18 cellular contexts compared by ENCODE assay signal in the genomic region with DNA sequence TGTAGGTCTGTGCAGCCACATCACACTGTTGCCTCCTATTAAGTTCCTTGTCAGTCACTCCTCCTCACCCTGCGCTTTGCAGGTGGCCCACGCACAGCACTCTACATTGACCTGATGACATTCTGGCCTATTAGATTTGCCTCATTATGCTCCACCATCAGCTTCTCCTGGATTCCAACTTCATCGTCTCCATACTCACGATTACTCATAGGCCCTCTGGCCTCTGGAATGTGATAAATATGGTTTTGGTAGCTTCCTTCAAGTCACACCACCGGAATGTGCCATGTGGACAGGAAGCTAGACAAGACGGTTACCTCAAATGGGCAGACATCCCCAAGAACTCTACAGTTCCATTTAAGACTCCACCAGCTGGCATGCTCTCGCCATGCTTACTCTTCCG.
DNase-seq lines count a peak whose midpoint lies in the region; ATAC-seq and TF ChIP-seq lines count a peak whose summit lies in the region.
"Had no signal": no experiment of that assay in that cellular context is flagged by ENCODE, and none has a peak within 500 bp of the region (broad histone marks: within the 10 kb centered on the region; RNA-seq: fewer than 3 reads in every experiment).

No MANE protein-coding gene starts in this region.

- peaks cover 6% of the 10 kb centered on the region for H3K36me3 Mint-ChIP-seq in MCF 10A (ENCODE audit: insufficient read depth, unreplicated experiment)
- peaks cover 8% of the 10 kb centered on the region for H3K36me3 Mint-ChIP-seq in activated CD4-positive, alpha-beta memory T cell treated with anti-CD3 and anti-CD28 coated beads, Interleukin-2, amount 10 ng/mL, durations not matched to agents 7 days and 5 days (ENCODE audit: low read depth)
- H3K36me3 Mint-ChIP-seq: neural progenitor cell had no signal

- H3K27me3 Mint-ChIP-seq in MCF 10A (ENCODE audit: insufficient read depth, unreplicated experiment) = no peaks in the 10 kb centered on the region
- no peaks in the 10 kb centered on the region for H3K27me3 Mint-ChIP-seq in activated CD4-positive, alpha-beta memory T cell treated with anti-CD3 and anti-CD28 coated beads, Interleukin-2, amount 10 ng/mL, durations not matched to agents 7 days and 5 days
- H3K27me3 Mint-ChIP-seq: activated naive CD8-positive, alpha-beta T cell had no signal

- intact Hi-C loops in MCF 10A (cut with micrococcal nuclease) (no loop called here), breast epithelium (cut with DNase I; ENCODE audit: low total_unique reads) (no loop called here)

- H3K27ac Mint-ChIP-seq in MCF 10A (ENCODE audit: low read depth, unreplicated experiment) = no peak overlapping the region
- H3K27ac Mint-ChIP-seq in activated CD4-positive, alpha-beta memory T cell treated with anti-CD3 and anti-CD28 coated beads, Interleukin-2, amount 10 ng/mL, durations not matched to agents 7 days and 5 days = no peak overlapping the region
- H3K27ac Mint-ChIP-seq: activated naive CD8-positive, alpha-beta T cell; neural progenitor cell had no signal

- H3K9me3 Mint-ChIP-seq in MCF 10A (ENCODE audit: unreplicated experiment) = peaks cover 8% of the 10 kb centered on the region
- H3K9me3 Mint-ChIP-seq in activated CD4-positive, alpha-beta memory T cell treated with anti-CD3 and anti-CD28 coated beads, Interleukin-2, amount 10 ng/mL, durations not matched to agents 7 days and 5 days = peaks cover 3% of the 10 kb centered on the region
- H3K9me3 Mint-ChIP-seq: neural progenitor cell had no signal

- H3K27ac ChIP-seq in breast epithelium = no peak overlapping the region
- H3K27ac ChIP-seq: 22Rv1, neural progenitor cell, thyroid gland, WERI-Rb-1 had no signal

- POLR2A ChIA-PET in MCF 10A (lab: Yijun Ruan, JAX) = no interaction called here
- POLR2A ChIA-PET in activated CD4-positive, alpha-beta memory T cell treated with anti-CD3 and anti-CD28 coated beads, Interleukin-2, amount 10 ng/mL, durations not matched to agents 7 days and 5 days (lab: Charles Lee) = no interaction called here

- BruUV-seq in MCF 10A (replicated peaks; lab: Mats Ljungman, UMichigan) = no TSS peak

- H3K4me3 Mint-ChIP-seq in MCF 10A (ENCODE audit: unreplicated experiment) = no peak overlapping the region
- H3K4me3 Mint-ChIP-seq in activated CD4-positive, alpha-beta memory T cell treated with anti-CD3 and anti-CD28 coated beads, Interleukin-2, amount 10 ng/mL, durations not matched to agents 7 days and 5 days = no peak overlapping the region
- H3K4me3 Mint-ChIP-seq: activated naive CD8-positive, alpha-beta T cell; neural progenitor cell had no signal

- H3K4me1 ChIP-seq in breast epithelium (no peaks in the 10 kb centered on the region), adipocyte (ENCODE audit: control insufficient read depth, insufficient read depth, low read length) (peaks cover 19% of the 10 kb centered on the region)

- peaks cover 9% of the 10 kb centered on the region for H3K4me1 Mint-ChIP-seq in MCF 10A (ENCODE audit: insufficient read depth, unreplicated experiment)
- peaks cover 2% of the 10 kb centered on the region for H3K4me1 Mint-ChIP-seq in activated CD4-positive, alpha-beta memory T cell treated with anti-CD3 and anti-CD28 coated beads, Interleukin-2, amount 10 ng/mL, durations not matched to agents 7 days and 5 days

- H3K9me3 ChIP-seq in breast epithelium (no peaks in the 10 kb centered on the region), adipocyte (ENCODE audit: control insufficient read depth, low read length) (no peaks in the 10 kb centered on the region)
- H3K9me3 ChIP-seq: thyroid gland had no signal

- H3K4me3 ChIP-seq in breast epithelium (no peak overlapping the region), adipocyte (ENCODE audit: low read length) (no peak overlapping the region)
- H3K4me3 ChIP-seq: neural progenitor cell, thyroid gland had no signal

- peak; percentile 33 for DNase-seq in MCF 10A (ENCODE audit: unreplicated experiment)
- no peak for DNase-seq in breast epithelium (ENCODE audit: low spot score in 2 of 2)
- peak; percentile 56 for DNase-seq in adipocyte (ENCODE audit: low read depth)
- DNase-seq in foreskin melanocyte = peak; percentile 28
- no peak for DNase-seq in activated CD4-positive, alpha-beta memory T cell treated with anti-CD3 and anti-CD28 coated beads, Interleukin-2, amount 10 ng/mL, durations not matched to agents 7 days and 5 days
- DNase-seq in islet precursor cell = no peak
- DNase-seq: DMS 273 treated with DMSO at 0.1 percent for 48 hours; NCI-H146; NCI-H69; SHP77 treated with DMSO at 0.1 percent for 48 hours; stimulated activated CD4-positive, alpha-beta T cell treated with anti-CD3 and anti-CD28 coated beads, Interleukin-12 subunit alpha, Interleukin-12 subunit beta, amount 100 ng/mL, for 4 hours; thyroid gland; WERI-Rb-1 had no signal

- H3K36me3 ChIP-seq in breast epithelium = no peaks in the 10 kb centered on the region
- H3K36me3 ChIP-seq in adipocyte (ENCODE audit: control insufficient read depth, insufficient read depth, low read length, severe bottlenecking) = no peaks in the 10 kb centered on the region
- H3K36me3 ChIP-seq: neural progenitor cell, thyroid gland, WERI-Rb-1 had no signal

- H3K27me3 ChIP-seq in breast epithelium = no peaks in the 10 kb centered on the region
- no peaks in the 10 kb centered on the region for H3K27me3 ChIP-seq in adipocyte (replicated peaks; ENCODE audit: control insufficient read depth, insufficient read depth, low read length)
- H3K27me3 ChIP-seq: neural progenitor cell, thyroid gland had no signal

- CTCF ChIA-PET in MCF 10A (lab: Yijun Ruan, JAX) = no interaction called here
- CTCF ChIA-PET in activated CD4-positive, alpha-beta memory T cell treated with anti-CD3 and anti-CD28 coated beads, Interleukin-2, amount 10 ng/mL, durations not matched to agents 7 days and 5 days (lab: Charles Lee) = no interaction called here

- no peak overlapping the region for H3K9ac ChIP-seq in adipocyte (ENCODE audit: low read length)
- H3K9ac ChIP-seq: neural progenitor cell had no signal

- ATAC-seq in GM21390 (IDR thresholded peaks at IDR 0.05; ENCODE audit: unreplicated experiment) (no peak), GM19324 (IDR thresholded peaks at IDR 0.05; ENCODE audit: low FRiP score, unreplicated experiment) (no peak)

- no peak for TF ChIP-seq POLR2A in breast epithelium (IDR thresholded peaks at IDR 0.05)

- TF ChIP-seq CTCF in MCF 10A (IDR thresholded peaks at IDR 0.05; ENCODE audit: unreplicated experiment) (no peak), breast epithelium (IDR thresholded peaks at IDR 0.05) (no peak)

Comparison
In these comparisons a context has a peak if more than half of its experiments do, and no peak if none do; other contexts are left out.
1. DNase-seq: peak in MCF 10A (single experiment), adipocyte (single experiment) and foreskin melanocyte (single experiment); none in breast epithelium (0 of 2), activated CD4-positive, alpha-beta memory T cell treated with anti-CD3 and anti-CD28 coated beads, Interleukin-2, amount 10 ng/mL, durations not matched to agents 7 days and 5 days (single experiment) and islet precursor cell (single experiment).